In the genomic region with DNA sequence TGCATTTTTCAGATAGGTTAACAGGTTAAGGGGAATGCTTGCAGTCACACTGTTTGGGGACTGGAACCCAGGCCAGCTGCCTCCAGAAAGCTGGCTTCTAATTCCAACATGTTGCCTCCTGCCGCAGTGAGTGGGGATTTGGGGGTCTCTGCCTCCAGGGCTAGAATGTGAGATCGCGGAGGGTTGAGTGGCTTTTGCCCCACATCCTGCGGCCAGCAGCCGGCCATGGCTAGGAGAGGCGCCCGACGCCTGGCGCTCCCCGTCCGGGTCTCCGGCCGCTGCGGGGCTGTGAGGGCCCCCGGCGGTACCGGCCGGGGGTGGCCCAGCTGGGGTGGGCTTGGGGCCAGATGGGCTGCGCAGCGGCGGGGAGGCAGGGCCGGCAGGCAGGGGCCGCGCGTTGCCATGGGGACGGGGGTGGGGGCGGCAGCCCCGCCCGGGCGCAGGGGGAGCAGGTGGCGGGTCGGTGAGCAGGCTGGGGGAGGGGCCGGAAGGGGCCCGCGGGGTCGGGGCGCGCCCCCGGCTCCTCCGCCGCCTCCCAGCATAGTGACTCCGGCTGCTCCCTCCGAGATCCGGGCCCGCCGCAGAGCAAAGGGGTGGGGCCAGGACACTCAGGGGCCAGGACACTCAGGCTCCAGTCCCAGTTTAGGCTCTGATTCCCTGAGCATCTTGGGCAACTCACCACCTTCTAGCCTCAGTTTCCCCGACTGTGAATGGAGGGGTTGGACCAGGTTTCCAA, we compare ENCODE assay signal across 8 cellular contexts.
A peak's percentile ranks its signal among the peaks of the same experiment; 100 is the strongest.
DNase-seq lines count a peak whose midpoint lies in the region; ATAC-seq and TF ChIP-seq lines count a peak whose summit lies in the region.

No MANE protein-coding gene starts in this region.

- CTCF ChIA-PET in Caco-2 (lab: Charles Lee): no interaction called here

- no peak for TF ChIP-seq CTCF in Caco-2 (IDR thresholded peaks at IDR 0.05; ENCODE audit: insufficient read depth in 1 of 2, low read depth in 1 of 2, low read length in 1 of 2, severe bottlenecking in 1 of 2, unreplicated experiment in 1 of 2)

- BruUV-seq in Caco-2 (replicated peaks; lab: Mats Ljungman, UMichigan): no TSS peak

- no peak overlapping the region for H3K27ac Mint-ChIP-seq in activated T-helper 1 cell treated with anti-CD3 and anti-CD28 coated beads, Interleukin-12 subunit alpha, Interleukin-12 subunit beta, Interleukin-2, Interleukin-4 antibody, amounts not matched to agents 30 ng/mL and 10 ng/mL and 1 ng/mL, durations not matched to agents 14 hours and 24 hours and 36 hours
- peak overlapping the region; percentile 76 for H3K27ac Mint-ChIP-seq in stimulated activated naive B cell treated with anti-CD40 and anti-IgM and Interleukin-4, amounts not matched to agents 10 μg/mL and 1 μg/mL and 100 μg/mL, for 72 hours
- no peak overlapping the region for H3K27ac Mint-ChIP-seq in Caco-2 (ENCODE audit: unreplicated experiment)

- peaks cover 33% of the 10 kb centered on the region for H3K4me1 Mint-ChIP-seq in activated T-helper 1 cell treated with anti-CD3 and anti-CD28 coated beads, Interleukin-12 subunit alpha, Interleukin-12 subunit beta, Interleukin-2, Interleukin-4 antibody, amounts not matched to agents 30 ng/mL and 10 ng/mL and 1 ng/mL, durations not matched to agents 14 hours and 24 hours and 36 hours (ENCODE audit: low read depth)
- peaks cover 14 to 39% of the 10 kb centered on the region in 2 donors for H3K4me1 Mint-ChIP-seq in stimulated activated naive B cell treated with anti-CD40 and anti-IgM and Interleukin-4, amounts not matched to agents 10 μg/mL and 1 μg/mL and 100 μg/mL, for 72 hours
- H3K4me1 Mint-ChIP-seq in Caco-2 (ENCODE audit: low read depth, unreplicated experiment): peaks cover 31% of the 10 kb centered on the region

- H3K9ac ChIP-seq in iPS-18a (ENCODE audit: low read length): peak overlapping the region; percentile 32

- H3K4me1 ChIP-seq in iPS-18a (ENCODE audit: control insufficient read depth, low read depth, low read length): peaks cover 41% of the 10 kb centered on the region
- H3K4me1 ChIP-seq in Caco-2: peaks cover 20% of the 10 kb centered on the region

- H3K4me3 Mint-ChIP-seq in activated T-helper 1 cell treated with anti-CD3 and anti-CD28 coated beads, Interleukin-12 subunit alpha, Interleukin-12 subunit beta, Interleukin-2, Interleukin-4 antibody, amounts not matched to agents 30 ng/mL and 10 ng/mL and 1 ng/mL, durations not matched to agents 14 hours and 24 hours and 36 hours: peak overlapping the region; percentile 17
- H3K4me3 Mint-ChIP-seq in stimulated activated naive B cell treated with anti-CD40 and anti-IgM and Interleukin-4, amounts not matched to agents 10 μg/mL and 1 μg/mL and 100 μg/mL, for 72 hours: peak overlapping the region; percentile 82
- no peak overlapping the region for H3K4me3 Mint-ChIP-seq in Caco-2 (ENCODE audit: unreplicated experiment)

- intact Hi-C loops in activated T-helper 1 cell treated with anti-CD3 and anti-CD28 coated beads, Interleukin-12 subunit alpha, Interleukin-12 subunit beta, Interleukin-2, Interleukin-4 antibody, amounts not matched to agents 30 ng/mL and 10 ng/mL and 1 ng/mL, durations not matched to agents 14 hours and 24 hours and 36 hours (cut with micrococcal nuclease): no loop called here
- intact Hi-C loops in Caco-2 (cut with micrococcal nuclease; ENCODE audit: unreplicated experiment): no loop called here

- POLR2A ChIA-PET in Caco-2 (lab: Charles Lee): no interaction called here

- DNase-seq in DMS53 (lab: John Stamatoyannopoulos, UW) (peak; percentile 70), DMS53 treated with DMSO at 0.1 percent for 48 hours (lab: John Stamatoyannopoulos, UW; ENCODE audit: unreplicated experiment) (no peak), Caco-2 (no peak)
- no peak for DNase-seq in activated T-helper 1 cell treated with anti-CD3 and anti-CD28 coated beads, Interleukin-12 subunit alpha, Interleukin-12 subunit beta, Interleukin-2, Interleukin-4 antibody, amounts not matched to agents 30 ng/mL and 10 ng/mL and 1 ng/mL, durations not matched to agents 14 hours and 24 hours and 36 hours (ENCODE audit: low spot score)
- no peak for DNase-seq in stimulated activated naive B cell treated with anti-CD40 and anti-IgM and Interleukin-4, amounts not matched to agents 10 μg/mL and 1 μg/mL and 100 μg/mL, for 72 hours

- H3K27me3 Mint-ChIP-seq in activated T-helper 1 cell treated with anti-CD3 and anti-CD28 coated beads, Interleukin-12 subunit alpha, Interleukin-12 subunit beta, Interleukin-2, Interleukin-4 antibody, amounts not matched to agents 30 ng/mL and 10 ng/mL and 1 ng/mL, durations not matched to agents 14 hours and 24 hours and 36 hours (ENCODE audit: insufficient read depth): peaks cover 18% of the 10 kb centered on the region
- H3K27me3 Mint-ChIP-seq in stimulated activated naive B cell treated with anti-CD40 and anti-IgM and Interleukin-4, amounts not matched to agents 10 μg/mL and 1 μg/mL and 100 μg/mL, for 72 hours: peaks cover 9 to 12% of the 10 kb centered on the region in 2 donors
- H3K27me3 Mint-ChIP-seq in Caco-2 (ENCODE audit: insufficient read depth, unreplicated experiment): no peaks in the 10 kb centered on the region

- H3K27me3 ChIP-seq in iPS-18a (ENCODE audit: control insufficient read depth, insufficient read depth, low read length) (peaks cover 34% of the 10 kb centered on the region), Caco-2 (replicated peaks; ENCODE audit: control insufficient read depth, insufficient read depth, low read length) (no peaks in the 10 kb centered on the region)

- H3K9me3 ChIP-seq in iPS-18a (ENCODE audit: control insufficient read depth, low read depth, low read length) (no peaks in the 10 kb centered on the region), Caco-2 (no peaks in the 10 kb centered on the region)

- ATAC-seq in stimulated activated naive B cell treated with anti-CD40 and anti-IgM and Interleukin-4, amounts not matched to agents 10 μg/mL and 1 μg/mL and 100 μg/mL, for 72 hours (replicated peaks): peak; percentile 44 to 53
- ATAC-seq in GM18873 (IDR thresholded peaks at IDR 0.05; ENCODE audit: low FRiP score, unreplicated experiment): no peak
- no peak for ATAC-seq in GM18511 (IDR thresholded peaks at IDR 0.05; ENCODE audit: unreplicated experiment)

- H3K36me3 Mint-ChIP-seq in activated T-helper 1 cell treated with anti-CD3 and anti-CD28 coated beads, Interleukin-12 subunit alpha, Interleukin-12 subunit beta, Interleukin-2, Interleukin-4 antibody, amounts not matched to agents 30 ng/mL and 10 ng/mL and 1 ng/mL, durations not matched to agents 14 hours and 24 hours and 36 hours (ENCODE audit: low read depth): no peaks in the 10 kb centered on the region
- H3K36me3 Mint-ChIP-seq in stimulated activated naive B cell treated with anti-CD40 and anti-IgM and Interleukin-4, amounts not matched to agents 10 μg/mL and 1 μg/mL and 100 μg/mL, for 72 hours: no peaks in the 10 kb centered on the region
- H3K36me3 Mint-ChIP-seq in Caco-2 (ENCODE audit: insufficient read depth, unreplicated experiment): peaks cover 8% of the 10 kb centered on the region

- H3K4me3 ChIP-seq in iPS-18a (ENCODE audit: low read length): peak overlapping the region; percentile 50
- H3K4me3 ChIP-seq in Caco-2 (ENCODE audit: low read depth, low read length): no peak overlapping the region

- no peaks in the 10 kb centered on the region for H3K9me3 Mint-ChIP-seq in activated T-helper 1 cell treated with anti-CD3 and anti-CD28 coated beads, Interleukin-12 subunit alpha, Interleukin-12 subunit beta, Interleukin-2, Interleukin-4 antibody, amounts not matched to agents 30 ng/mL and 10 ng/mL and 1 ng/mL, durations not matched to agents 14 hours and 24 hours and 36 hours
- H3K9me3 Mint-ChIP-seq in stimulated activated naive B cell treated with anti-CD40 and anti-IgM and Interleukin-4, amounts not matched to agents 10 μg/mL and 1 μg/mL and 100 μg/mL, for 72 hours: no peaks in the 10 kb centered on the region
- H3K9me3 Mint-ChIP-seq in Caco-2 (ENCODE audit: unreplicated experiment): no peaks in the 10 kb centered on the region

- H3K36me3 ChIP-seq in iPS-18a (ENCODE audit: control insufficient read depth, low read depth, low read length): no peaks in the 10 kb centered on the region
- no peaks in the 10 kb centered on the region for H3K36me3 ChIP-seq in Caco-2 (ENCODE audit: control insufficient read depth, insufficient read depth, low read length)

- H3K27ac ChIP-seq in iPS-18a (ENCODE audit: low read length): no peak overlapping the region

Comparison
In these comparisons a context has a peak if more than half of its experiments do, and no peak if none do; other contexts are left out.
1. ATAC-seq: peak in stimulated activated naive B cell treated with anti-CD40 and anti-IgM and Interleukin-4, amounts not matched to agents 10 μg/mL and 1 μg/mL and 100 μg/mL, for 72 hours (2 of 2); none in GM18873 (single experiment) and GM18511 (single experiment).